Comparison of ENCODE assay signal across 8 cellular contexts in genomic region chr21:43659136-43660000, GRCh38. TPM values are rescaled to one million over a fixed set of nuclear protein-coding genes. Genes with fewer than 3 reads are reported as not detected.
DNase-seq lines count a peak whose midpoint lies in the region; ATAC-seq and TF ChIP-seq lines count a peak whose summit lies in the region.

Gene HSF2BP (minus strand): TSS chr21:43659488. CDS start chr21:43658096, 1,392 bp downstream.
Gene RRP1B (plus strand): TSS chr21:43659560. CDS start chr21:43659665, 105 bp downstream.

- peak within 1 kb of the TSS; percentile 86 for H3K27ac Mint-ChIP-seq in endothelial cell (ENCODE audit: unreplicated experiment)

- no peaks in the 10 kb centered on the region for H3K9me3 Mint-ChIP-seq in endothelial cell (ENCODE audit: unreplicated experiment)

- WGBS in mesodermal cell (ENCODE audit: insufficient coverage in 2 of 2), 2 experiments = 11 to 16% methylated on average over 77 to 90 of the region's 92 CpGs

- peaks cover 32% of the 10 kb centered on the region for H3K36me3 ChIP-seq in mesodermal cell (ENCODE audit: control insufficient read depth, insufficient read depth, low read length)

- no peak for TF ChIP-seq CTCF in endothelial cell (IDR thresholded peaks at IDR 0.05; ENCODE audit: unreplicated experiment)

- peaks cover 5% of the 10 kb centered on the region for H3K36me3 Mint-ChIP-seq in endothelial cell (ENCODE audit: low read depth, unreplicated experiment)

- DNase-seq in CD1c-positive myeloid dendritic cell (ENCODE audit: extremely low spot score) = peak; percentile 92
- DNase-seq in HPDE6-E6E7 (ENCODE audit: extremely low spot score) = peak; percentile 70
- peak; percentile 63 for DNase-seq in NOMO-1 treated with dmso at 0.1 percent for 144 hours (lab: John Stamatoyannopoulos, UW; ENCODE audit: unreplicated experiment)
- DNase-seq in activated CD8-positive, alpha-beta memory T cell treated with anti-CD3 and anti-CD28 coated beads for 48 hours (ENCODE audit: low read depth in 2 of 3, low spot score in 2 of 3) = peak; percentile 57 to 69 (median 66)
- DNase-seq in endothelial cell (ENCODE audit: low spot score) = peak; percentile 86
- DNase-seq in stimulated activated CD8-positive, alpha-beta memory T cell treated with anti-CD3 and anti-CD28 coated beads, Interleukin-12 subunit alpha, Interleukin-12 subunit beta, amount 100 ng/mL, for 4 hours (ENCODE audit: low read depth) = peak; percentile 71

- peak within 1 kb of the TSS; percentile 94 for H3K4me3 Mint-ChIP-seq in endothelial cell (ENCODE audit: unreplicated experiment)

- peaks cover 9% of the 10 kb centered on the region for H3K27me3 Mint-ChIP-seq in endothelial cell (ENCODE audit: unreplicated experiment)

- H3K4me1 ChIP-seq in mesodermal cell (ENCODE audit: control insufficient read depth, insufficient read depth, low read length, poor library complexity, severe bottlenecking) = peaks cover 4% of the 10 kb centered on the region

- H3K4me1 Mint-ChIP-seq in endothelial cell (ENCODE audit: unreplicated experiment) = peaks cover 26% of the 10 kb centered on the region

- peak within 1 kb of the TSS; percentile 90 for H3K4me3 ChIP-seq in mesodermal cell (ENCODE audit: extremely low read depth, insufficient read depth, low read length, poor library complexity, severe bottlenecking)

- peak; percentile 77 for ATAC-seq in GM19397 (IDR thresholded peaks at IDR 0.05; ENCODE audit: unreplicated experiment)

- peak within 1 kb of the TSS; percentile 84 for H3K27ac ChIP-seq in mesodermal cell (ENCODE audit: low read depth, low read length, severe bottlenecking)

- no peaks in the 10 kb centered on the region for H3K9me3 ChIP-seq in mesodermal cell (ENCODE audit: control insufficient read depth, low read length)

RNA-seq across cellular contexts. Expression of gene HSF2BP, which starts in this region (rescaled TPM):
- total RNA-seq in endothelial cell (ENCODE audit: unreplicated experiment) = 2.3 TPM
- polyA plus RNA-seq in mesodermal cell (2013, experiment 1 of 2) = 0.48 TPM
- 0.35 TPM for polyA plus RNA-seq in mesodermal cell (2013, experiment 2 of 2)

RNA-seq across cellular contexts. Expression of gene RRP1B, which starts in this region (rescaled TPM):
- total RNA-seq in endothelial cell (ENCODE audit: unreplicated experiment) = 33.8 TPM
- polyA plus RNA-seq in mesodermal cell (2013, experiment 1 of 2) = 27.5 TPM
- 24.2 TPM for polyA plus RNA-seq in mesodermal cell (2013, experiment 2 of 2)

Comparison
In these comparisons a context has a peak if more than half of its experiments do, and no peak if none do; other contexts are left out.
1. Peak in every context shown above with its lines: DNase-seq, ATAC-seq, H3K4me3 ChIP-seq and H3K27ac ChIP-seq.